1 cellular context compared by ENCODE assay signal in the genomic region with DNA sequence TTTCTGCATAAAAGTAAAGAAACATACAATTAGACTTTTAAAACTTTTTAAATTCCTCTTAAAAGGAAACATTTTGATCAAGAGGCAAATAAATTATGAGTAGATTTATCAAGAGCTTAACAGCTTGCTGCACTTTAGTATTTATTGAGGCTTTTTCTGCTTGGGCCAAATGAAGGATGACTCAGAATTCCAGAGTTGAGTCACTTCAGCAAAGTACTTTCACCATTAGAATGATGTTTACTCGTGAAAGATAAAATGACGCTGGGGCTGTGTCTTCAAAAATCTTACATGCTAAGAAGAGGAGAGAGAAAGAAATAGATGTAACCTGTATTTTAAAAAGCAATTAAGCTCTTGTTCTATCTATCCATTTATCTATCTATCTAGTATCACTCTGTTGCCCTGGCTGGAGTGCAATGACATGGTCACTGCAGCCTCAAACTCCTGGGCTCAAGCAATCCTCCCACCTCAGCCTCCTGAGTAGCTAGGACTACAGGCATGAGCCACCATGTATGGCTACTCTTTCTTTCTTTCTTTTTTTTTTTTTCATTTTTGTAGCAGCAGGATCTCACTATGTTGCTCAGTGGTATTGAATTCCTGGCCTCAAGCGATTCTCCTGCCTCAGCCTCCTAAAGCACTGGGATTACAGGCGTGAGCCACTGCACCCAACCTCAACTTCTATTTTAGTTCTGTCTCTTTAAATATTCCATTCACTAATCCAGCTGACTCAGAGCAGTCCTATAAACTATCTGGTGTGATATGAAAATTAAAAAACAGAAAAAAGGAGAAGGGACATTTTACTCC.
TF ChIP-seq lines count a peak whose summit lies in the region.

No MANE protein-coding gene starts in this region.

TF ChIP-seq in K562, 482 proteins besides CTCF, POLR2A, EP300 and RAD21 (continued from another document):
- TF ChIP-seq, protein P1, sequence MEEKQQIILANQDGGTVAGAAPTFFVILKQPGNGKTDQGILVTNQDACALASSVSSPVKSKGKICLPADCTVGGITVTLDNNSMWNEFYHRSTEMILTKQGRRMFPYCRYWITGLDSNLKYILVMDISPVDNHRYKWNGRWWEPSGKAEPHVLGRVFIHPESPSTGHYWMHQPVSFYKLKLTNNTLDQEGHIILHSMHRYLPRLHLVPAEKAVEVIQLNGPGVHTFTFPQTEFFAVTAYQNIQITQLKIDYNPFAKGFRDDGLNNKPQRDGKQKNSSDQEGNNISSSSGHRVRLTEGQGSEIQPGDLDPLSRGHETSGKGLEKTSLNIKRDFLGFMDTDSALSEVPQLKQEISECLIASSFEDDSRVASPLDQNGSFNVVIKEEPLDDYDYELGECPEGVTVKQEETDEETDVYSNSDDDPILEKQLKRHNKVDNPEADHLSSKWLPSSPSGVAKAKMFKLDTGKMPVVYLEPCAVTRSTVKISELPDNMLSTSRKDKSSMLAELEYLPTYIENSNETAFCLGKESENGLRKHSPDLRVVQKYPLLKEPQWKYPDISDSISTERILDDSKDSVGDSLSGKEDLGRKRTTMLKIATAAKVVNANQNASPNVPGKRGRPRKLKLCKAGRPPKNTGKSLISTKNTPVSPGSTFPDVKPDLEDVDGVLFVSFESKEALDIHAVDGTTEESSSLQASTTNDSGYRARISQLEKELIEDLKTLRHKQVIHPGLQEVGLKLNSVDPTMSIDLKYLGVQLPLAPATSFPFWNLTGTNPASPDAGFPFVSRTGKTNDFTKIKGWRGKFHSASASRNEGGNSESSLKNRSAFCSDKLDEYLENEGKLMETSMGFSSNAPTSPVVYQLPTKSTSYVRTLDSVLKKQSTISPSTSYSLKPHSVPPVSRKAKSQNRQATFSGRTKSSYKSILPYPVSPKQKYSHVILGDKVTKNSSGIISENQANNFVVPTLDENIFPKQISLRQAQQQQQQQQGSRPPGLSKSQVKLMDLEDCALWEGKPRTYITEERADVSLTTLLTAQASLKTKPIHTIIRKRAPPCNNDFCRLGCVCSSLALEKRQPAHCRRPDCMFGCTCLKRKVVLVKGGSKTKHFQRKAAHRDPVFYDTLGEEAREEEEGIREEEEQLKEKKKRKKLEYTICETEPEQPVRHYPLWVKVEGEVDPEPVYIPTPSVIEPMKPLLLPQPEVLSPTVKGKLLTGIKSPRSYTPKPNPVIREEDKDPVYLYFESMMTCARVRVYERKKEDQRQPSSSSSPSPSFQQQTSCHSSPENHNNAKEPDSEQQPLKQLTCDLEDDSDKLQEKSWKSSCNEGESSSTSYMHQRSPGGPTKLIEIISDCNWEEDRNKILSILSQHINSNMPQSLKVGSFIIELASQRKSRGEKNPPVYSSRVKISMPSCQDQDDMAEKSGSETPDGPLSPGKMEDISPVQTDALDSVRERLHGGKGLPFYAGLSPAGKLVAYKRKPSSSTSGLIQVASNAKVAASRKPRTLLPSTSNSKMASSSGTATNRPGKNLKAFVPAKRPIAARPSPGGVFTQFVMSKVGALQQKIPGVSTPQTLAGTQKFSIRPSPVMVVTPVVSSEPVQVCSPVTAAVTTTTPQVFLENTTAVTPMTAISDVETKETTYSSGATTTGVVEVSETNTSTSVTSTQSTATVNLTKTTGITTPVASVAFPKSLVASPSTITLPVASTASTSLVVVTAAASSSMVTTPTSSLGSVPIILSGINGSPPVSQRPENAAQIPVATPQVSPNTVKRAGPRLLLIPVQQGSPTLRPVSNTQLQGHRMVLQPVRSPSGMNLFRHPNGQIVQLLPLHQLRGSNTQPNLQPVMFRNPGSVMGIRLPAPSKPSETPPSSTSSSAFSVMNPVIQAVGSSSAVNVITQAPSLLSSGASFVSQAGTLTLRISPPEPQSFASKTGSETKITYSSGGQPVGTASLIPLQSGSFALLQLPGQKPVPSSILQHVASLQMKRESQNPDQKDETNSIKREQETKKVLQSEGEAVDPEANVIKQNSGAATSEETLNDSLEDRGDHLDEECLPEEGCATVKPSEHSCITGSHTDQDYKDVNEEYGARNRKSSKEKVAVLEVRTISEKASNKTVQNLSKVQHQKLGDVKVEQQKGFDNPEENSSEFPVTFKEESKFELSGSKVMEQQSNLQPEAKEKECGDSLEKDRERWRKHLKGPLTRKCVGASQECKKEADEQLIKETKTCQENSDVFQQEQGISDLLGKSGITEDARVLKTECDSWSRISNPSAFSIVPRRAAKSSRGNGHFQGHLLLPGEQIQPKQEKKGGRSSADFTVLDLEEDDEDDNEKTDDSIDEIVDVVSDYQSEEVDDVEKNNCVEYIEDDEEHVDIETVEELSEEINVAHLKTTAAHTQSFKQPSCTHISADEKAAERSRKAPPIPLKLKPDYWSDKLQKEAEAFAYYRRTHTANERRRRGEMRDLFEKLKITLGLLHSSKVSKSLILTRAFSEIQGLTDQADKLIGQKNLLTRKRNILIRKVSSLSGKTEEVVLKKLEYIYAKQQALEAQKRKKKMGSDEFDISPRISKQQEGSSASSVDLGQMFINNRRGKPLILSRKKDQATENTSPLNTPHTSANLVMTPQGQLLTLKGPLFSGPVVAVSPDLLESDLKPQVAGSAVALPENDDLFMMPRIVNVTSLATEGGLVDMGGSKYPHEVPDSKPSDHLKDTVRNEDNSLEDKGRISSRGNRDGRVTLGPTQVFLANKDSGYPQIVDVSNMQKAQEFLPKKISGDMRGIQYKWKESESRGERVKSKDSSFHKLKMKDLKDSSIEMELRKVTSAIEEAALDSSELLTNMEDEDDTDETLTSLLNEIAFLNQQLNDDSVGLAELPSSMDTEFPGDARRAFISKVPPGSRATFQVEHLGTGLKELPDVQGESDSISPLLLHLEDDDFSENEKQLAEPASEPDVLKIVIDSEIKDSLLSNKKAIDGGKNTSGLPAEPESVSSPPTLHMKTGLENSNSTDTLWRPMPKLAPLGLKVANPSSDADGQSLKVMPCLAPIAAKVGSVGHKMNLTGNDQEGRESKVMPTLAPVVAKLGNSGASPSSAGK (IDR thresholded peaks at IDR 0.05) = no peak
- TF ChIP-seq HNRNPLL (IDR thresholded peaks at IDR 0.05; ENCODE audit: low read depth, low read length, poor library complexity, severe bottlenecking) (no peak), MTA3 (IDR thresholded peaks at IDR 0.05; ENCODE audit: borderline replicate concordance) (no peak), SMARCE1 (IDR thresholded peaks at IDR 0.05) (peak; percentile 51; the same call in 1 of the 2 replicates), BMI1 (IDR thresholded peaks at IDR 0.05; ENCODE audit: low read length) (no peak)
- TF ChIP-seq, protein P2, sequence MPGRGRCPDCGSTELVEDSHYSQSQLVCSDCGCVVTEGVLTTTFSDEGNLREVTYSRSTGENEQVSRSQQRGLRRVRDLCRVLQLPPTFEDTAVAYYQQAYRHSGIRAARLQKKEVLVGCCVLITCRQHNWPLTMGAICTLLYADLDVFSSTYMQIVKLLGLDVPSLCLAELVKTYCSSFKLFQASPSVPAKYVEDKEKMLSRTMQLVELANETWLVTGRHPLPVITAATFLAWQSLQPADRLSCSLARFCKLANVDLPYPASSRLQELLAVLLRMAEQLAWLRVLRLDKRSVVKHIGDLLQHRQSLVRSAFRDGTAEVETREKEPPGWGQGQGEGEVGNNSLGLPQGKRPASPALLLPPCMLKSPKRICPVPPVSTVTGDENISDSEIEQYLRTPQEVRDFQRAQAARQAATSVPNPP (IDR thresholded peaks at IDR 0.05; ENCODE audit: borderline replicate concordance, insufficient read depth, insufficient read length) = no peak
